In genomic region chr12:31651893-31652521, GRCh38 we compare ENCODE assay signal across 10 cellular contexts. TPM values are rescaled to one million over a fixed set of nuclear protein-coding genes. Genes with fewer than 3 reads are reported as not detected.
A peak's percentile ranks its signal among the peaks of the same experiment; 100 is the strongest.
DNase-seq lines count a peak whose midpoint lies in the region; ATAC-seq and TF ChIP-seq lines count a peak whose summit lies in the region.
"Had no signal": no experiment of that assay in that cellular context is flagged by ENCODE, and none has a peak within 500 bp of the region (broad histone marks: within the 10 kb centered on the region; RNA-seq: fewer than 3 reads in every experiment).

No MANE protein-coding gene starts in this region.

- peak overlapping the region in 6 of 7 donors; percentile 5 to 93 (median 78) for H3K27ac Mint-ChIP-seq in CD4-positive, alpha-beta memory T cell
- H3K27ac Mint-ChIP-seq in nephron: peak overlapping the region; percentile 9 to 87 (median 58)

- no peak for TF ChIP-seq POLR2A in prostate gland (IDR thresholded peaks at IDR 0.05)

- H3K4me1 Mint-ChIP-seq in CD4-positive, alpha-beta memory T cell: peaks cover 6 to 12% (median 7%) of the 10 kb centered on the region in 4 donors
- peaks cover 9% of the 10 kb centered on the region for H3K4me1 Mint-ChIP-seq in nephron

- no peak for DNase-seq in CD4-positive, alpha-beta memory T cell
- DNase-seq in NCI-H1436 (lab: John Stamatoyannopoulos, UW) (peak; percentile 84), prostate gland (ENCODE audit: low spot score) (no peak), DMS79 (lab: John Stamatoyannopoulos, UW) (no peak), amniotic stem cell (lab: John Stamatoyannopoulos, UW) (no peak)
- DNase-seq: caudate nucleus, NCI-H1048 had no signal

- H3K27ac ChIP-seq in CD4-positive, alpha-beta memory T cell (ENCODE audit: low read depth, low read length): peak overlapping the region; percentile 45
- H3K27ac ChIP-seq in prostate gland: no peak overlapping the region

- peak overlapping the region in 2 of 8 donors; percentile 73 to 78 for H3K4me3 Mint-ChIP-seq in CD4-positive, alpha-beta memory T cell
- H3K4me3 Mint-ChIP-seq in nephron: no peak overlapping the region

- H3K27me3 ChIP-seq in CD4-positive, alpha-beta memory T cell (ENCODE audit: insufficient read depth, low read length): no peaks in the 10 kb centered on the region
- no peaks in the 10 kb centered on the region for H3K27me3 ChIP-seq in prostate gland (replicated peaks; ENCODE audit: insufficient read depth)

- TF ChIP-seq CTCF in nephron (IDR thresholded peaks at IDR 0.05; ENCODE audit: unreplicated experiment in 3 of 3) (no peak), prostate gland (IDR thresholded peaks at IDR 0.05) (no peak)

- ATAC-seq in SK-N-SH treated with all-trans-retinoic acid at 6 μM for 48 hours: peak; percentile 91
- no peak for ATAC-seq in GM18498 (IDR thresholded peaks at IDR 0.05; ENCODE audit: unreplicated experiment)

- H3K36me3 ChIP-seq in CD4-positive, alpha-beta memory T cell (ENCODE audit: insufficient read depth, low read length): no peaks in the 10 kb centered on the region
- H3K36me3 ChIP-seq in prostate gland: no peaks in the 10 kb centered on the region

- H3K4me1 ChIP-seq in CD4-positive, alpha-beta memory T cell (ENCODE audit: insufficient read depth, low read length): peaks cover 12% of the 10 kb centered on the region
- no peaks in the 10 kb centered on the region for H3K4me1 ChIP-seq in prostate gland (replicated peaks)

- CTCF ChIA-PET in CD4-positive, alpha-beta memory T cell (lab: Charles Lee; ENCODE audit: partially characterized antibody): interaction anchor here (1.0 to 3.8 kb wide), 29 partner anchors 8 to 1104 kb away, joined by 3 to 121 read pairs (median 7); partner anchors contain the start of genes AMN1 and YARS2

- H3K36me3 Mint-ChIP-seq in CD4-positive, alpha-beta memory T cell: no peaks in the 10 kb centered on the region
- no peaks in the 10 kb centered on the region for H3K36me3 Mint-ChIP-seq in nephron (ENCODE audit: low read depth)

- no peak overlapping the region for H3K4me3 ChIP-seq in CD4-positive, alpha-beta memory T cell (ENCODE audit: low read length in 2 of 2)
- no peak overlapping the region for H3K4me3 ChIP-seq in prostate gland

- intact Hi-C loops in CD4-positive, alpha-beta memory T cell (cut with micrococcal nuclease): loop anchor here (2.0 kb wide), 1 partner anchor 1103 kb away; the partner anchor contains the start of gene YARS2
- intact Hi-C loops in prostate gland (cut with DNase I): loop anchor here (10.0 kb wide), 1 partner anchor 1023 kb away; the partner anchor contains the start of gene DNM1L

- WGBS in prostate gland: 77% methylated on average over 18 of the region's 18 CpGs

- POLR2A ChIA-PET in CD4-positive, alpha-beta memory T cell (lab: Charles Lee; ENCODE audit: partially characterized antibody): interaction anchor here (1.0 to 2.6 kb wide), 6 partner anchors 11 to 1104 kb away, joined by 3 to 22 read pairs (median 6); partner anchors contain the start of genes BICD1, RESF1, SINHCAF and YARS2

- no peaks in the 10 kb centered on the region for H3K27me3 Mint-ChIP-seq in CD4-positive, alpha-beta memory T cell
- no peaks in the 10 kb centered on the region for H3K27me3 Mint-ChIP-seq in nephron (ENCODE audit: low read depth)

- no peaks in the 10 kb centered on the region for H3K9me3 ChIP-seq in CD4-positive, alpha-beta memory T cell (ENCODE audit: control insufficient read depth in 1 of 2, low read length in 2 of 2)
- no peaks in the 10 kb centered on the region for H3K9me3 ChIP-seq in prostate gland

- H3K9me3 Mint-ChIP-seq in CD4-positive, alpha-beta memory T cell: no peaks in the 10 kb centered on the region
- H3K9me3 Mint-ChIP-seq in nephron: no peaks in the 10 kb centered on the region

TF ChIP-seq in SK-N-SH treated with all-trans-retinoic acid at 6 μM for 48 hours, 23 proteins besides CTCF, POLR2A, EP300 and RAD21:
- TF ChIP-seq PPARA (CRISPR knock-in tag; IDR thresholded peaks at IDR 0.05; ENCODE audit: borderline replicate concordance) (no peak), ESRRG (CRISPR knock-in tag; IDR thresholded peaks at IDR 0.05) (no peak), ISL1 (CRISPR knock-in tag; IDR thresholded peaks at IDR 0.05) (no peak), PATZ1 (CRISPR knock-in tag; IDR thresholded peaks at IDR 0.05; ENCODE audit: borderline replicate concordance) (no peak), CSRNP3 (CRISPR knock-in tag; IDR thresholded peaks at IDR 0.05) (no peak), GLIS3 (CRISPR knock-in tag; IDR thresholded peaks at IDR 0.05) (no peak), ZC3H10 (CRISPR knock-in tag; IDR thresholded peaks at IDR 0.05) (no peak), BACH2 (CRISPR knock-in tag; IDR thresholded peaks at IDR 0.05; ENCODE audit: borderline replicate concordance) (no peak; the same call in 1 of the 2 replicates), TCF4 (CRISPR knock-in tag; IDR thresholded peaks at IDR 0.05; ENCODE audit: borderline replicate concordance) (no peak), ZFP30 (CRISPR knock-in tag; IDR thresholded peaks at IDR 0.05) (no peak), ZFP3 (CRISPR knock-in tag; IDR thresholded peaks at IDR 0.05) (no peak), CREB5 (CRISPR knock-in tag; IDR thresholded peaks at IDR 0.05; ENCODE audit: low read depth) (no peak), TOX (CRISPR knock-in tag; IDR thresholded peaks at IDR 0.05; ENCODE audit: borderline replicate concordance) (no peak), RARB (CRISPR knock-in tag; IDR thresholded peaks at IDR 0.05) (no peak), ZNF70 (CRISPR knock-in tag; IDR thresholded peaks at IDR 0.05) (no peak), ZNF8 (CRISPR knock-in tag; IDR thresholded peaks at IDR 0.05) (no peak), SNAI2 (CRISPR knock-in tag; IDR thresholded peaks at IDR 0.05) (no peak)

RNA-seq across cellular contexts. Expression of gene ETFBKMT, which starts 7.5 kb away (rescaled TPM):
- total RNA-seq in CD4-positive, alpha-beta memory T cell: 1 to 10 TPM; 1.5 to 1.8 TPM
- polyA plus RNA-seq in CD4-positive, alpha-beta memory T cell: 1 to 10 TPM; 1.3 to 2.2 TPM
- 1 to 10 TPM; 3.6 to 7.0 TPM for total RNA-seq in prostate gland
